In genomic region chr16:47463771-47464624, GRCh38 we compare ENCODE assay signal across 1 cellular context.
A peak's percentile ranks its signal among the peaks of the same experiment; 100 is the strongest.
TF ChIP-seq lines count a peak whose summit lies in the region.

No MANE protein-coding gene starts in this region.

TF ChIP-seq in K562, 482 proteins besides CTCF, POLR2A, EP300 and RAD21 (continued from another document):
- TF ChIP-seq PHF8 (IDR thresholded peaks at IDR 0.05; ENCODE audit: borderline replicate concordance, low read length) (peak; percentile 14; the same call in 1 of the 2 replicates), HNRNPUL1 (IDR thresholded peaks at IDR 0.05; ENCODE audit: low read length) (no peak), NR4A1 (CRISPR knock-in tag; IDR thresholded peaks at IDR 0.05) (no peak), NR4A1 (tag; IDR thresholded peaks at IDR 0.05) (0 out of 2 replicates have a peak, but pooled peaks have one; percentile 48)
